In the genomic region with DNA sequence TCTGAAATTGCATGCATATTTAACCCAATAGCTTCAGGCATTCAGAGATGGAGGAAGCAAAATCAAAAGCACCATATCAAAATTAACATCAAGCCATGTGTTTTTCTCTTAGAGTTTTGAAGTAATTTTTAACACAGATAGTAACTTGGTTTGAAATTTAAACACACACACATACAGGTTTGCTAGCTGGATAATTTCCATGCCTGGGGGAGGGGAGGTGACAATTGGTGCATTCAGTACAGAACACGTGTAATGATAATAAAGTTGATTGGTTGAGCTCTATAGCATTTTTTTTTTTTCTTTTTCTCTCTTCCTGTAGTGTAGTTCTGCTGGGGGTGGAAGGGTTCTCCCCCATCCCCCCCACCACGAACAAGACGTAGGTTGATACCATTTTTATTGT, we compare ENCODE assay signal across 19 cellular contexts.
"Had no signal": no experiment of that assay in that cellular context is flagged by ENCODE, and none has a peak within 500 bp of the region (broad histone marks: within the 10 kb centered on the region; RNA-seq: fewer than 3 reads in every experiment).

No MANE protein-coding gene starts in this region.

- ATAC-seq: esophagus mucosa; gastroesophageal sphincter; left colon; lower lobe of right lung; natural killer cell; stimulated activated memory B cell treated with anti-CD40 and anti-IgM and Interleukin-4, amounts not matched to agents 10 μg/mL and 1 μg/mL and 100 μg/mL, for 72 hours had no signal

- DNase-seq: activated CD4-positive, alpha-beta T cell treated with anti-CD3 and anti-CD28 coated beads for 1 hour; activated CD8-positive, alpha-beta memory T cell treated with anti-CD3 and anti-CD28 coated beads for 24 hours; activated CD8-positive, alpha-beta memory T cell treated with anti-CD3 and anti-CD28 coated beads, Interleukin-2, amount 50 U/mL, for 48 hours; activated effector memory CD4-positive, alpha-beta T cell treated with anti-CD3 and anti-CD28 coated beads, Interleukin-2, amount 50 U/mL, for 16 hours; activated naive CD4-positive, alpha-beta T cell treated with anti-CD3 and anti-CD28 coated beads, Interleukin-2, amount 50 U/mL, for 16 hours; activated T-cell treated with anti-CD3 and anti-CD28 coated beads, Interleukin-2, amount 50 U/mL, for 48 hours; aorta; effector CD8-positive, alpha-beta T cell; left colon; lower lobe of right lung; natural killer cell; spleen; stimulated activated CD4-positive, alpha-beta T cell treated with anti-CD3 and anti-CD28 coated beads, Interleukin-4, amount 100 ng/mL, for 4 hours; T-helper 2 cell; testis; upper lobe of left lung had no signal
